ENCODE assay signal across 16 cellular contexts in genomic region chr13:112984954-112985802, GRCh38. TPM values are rescaled to one million over a fixed set of nuclear protein-coding genes. Genes with fewer than 3 reads are reported as not detected.
DNase-seq lines count a peak whose midpoint lies in the region; ATAC-seq and TF ChIP-seq lines count a peak whose summit lies in the region.
"Had no signal": no experiment of that assay in that cellular context is flagged by ENCODE, and none has a peak within 500 bp of the region (broad histone marks: within the 10 kb centered on the region; RNA-seq: fewer than 3 reads in every experiment).

No MANE protein-coding gene starts in this region.

- H3K27me3 Mint-ChIP-seq in activated T-helper 17 cell treated with anti-CD3 and anti-CD28 coated beads, Interleukin-2, amount 50 U/mL, for 72 hours, result no peaks in the 10 kb centered on the region

- no peaks in the 10 kb centered on the region for H3K9me3 Mint-ChIP-seq in activated T-helper 17 cell treated with anti-CD3 and anti-CD28 coated beads, Interleukin-2, amount 50 U/mL, for 72 hours

- intact Hi-C loops in right cardiac atrium (cut with DNase I), result no loop called here
- intact Hi-C loops in cardiac septum (cut with DNase I), result no loop called here
- intact Hi-C loops in PC-3 (cut with micrococcal nuclease), result no loop called here

- TF ChIP-seq CTCF in PC-3 (conservative IDR thresholded peaks at IDR 0.05; ENCODE audit: low read depth, low read length), result no peak

- H3K4me2 ChIP-seq in PC-3 (ENCODE audit: low read length), result no peak overlapping the region

- no peaks in the 10 kb centered on the region for H3K4me1 ChIP-seq in right cardiac atrium (ENCODE audit: control insufficient read depth, insufficient read depth, low read length)
- H3K4me1 ChIP-seq in PC-3 (ENCODE audit: insufficient read depth, low read length), result no peaks in the 10 kb centered on the region

- H3K36me3 Mint-ChIP-seq in activated T-helper 17 cell treated with anti-CD3 and anti-CD28 coated beads, Interleukin-2, amount 50 U/mL, for 72 hours (ENCODE audit: low read depth), result no peaks in the 10 kb centered on the region

- no peak overlapping the region for H2AFZ ChIP-seq in PC-3 (ENCODE audit: low read length)

- no peak overlapping the region for H3K9ac ChIP-seq in PC-3 (ENCODE audit: low read length)

- peak overlapping the region; percentile 19 for H3K4me3 Mint-ChIP-seq in activated T-helper 17 cell treated with anti-CD3 and anti-CD28 coated beads, Interleukin-2, amount 50 U/mL, for 72 hours

- no peak overlapping the region for H3K27ac Mint-ChIP-seq in activated T-helper 17 cell treated with anti-CD3 and anti-CD28 coated beads, Interleukin-2, amount 50 U/mL, for 72 hours
- H3K27ac Mint-ChIP-seq: stimulated activated naive B cell treated with anti-CD40 and anti-IgM and Interleukin-4, amounts not matched to agents 10 μg/mL and 1 μg/mL and 100 μg/mL, for 72 hours had no signal

- DNase-seq in right cardiac atrium (peak in 2 of 3 donors; percentile 24 to 39), cardiac septum (ENCODE audit: low spot score) (no peak), medulla oblongata (ENCODE audit: extremely low spot score) (peak; percentile 32), MG63 (no peak), PC-3 (no peak), DMS79 (lab: John Stamatoyannopoulos, UW) (no peak)
- DNase-seq: activated CD4-positive, alpha-beta T cell treated with anti-CD3 and anti-CD28 coated beads for 4 hours; activated effector memory CD4-positive, alpha-beta T cell treated with anti-CD3 and anti-CD28 coated beads, Interleukin-2, amount 50 U/mL, for 16 hours; brain microvascular endothelial cell; NCI-H1105 treated with DMSO at 0.1 percent for 48 hours; stimulated activated CD4-positive, alpha-beta T cell treated with anti-CD3 and anti-CD28 coated beads, Interleukin-4, amount 100 ng/mL, for 1 hour; stimulated activated naive B cell treated with anti-CD40 and anti-IgM and Interleukin-4, amounts not matched to agents 10 μg/mL and 1 μg/mL and 100 μg/mL, for 72 hours; SW 1271 had no signal

- no peaks in the 10 kb centered on the region for H3K79me2 ChIP-seq in PC-3 (ENCODE audit: low read length)

- no TSS peak for BruUV-seq in PC-3 (replicated peaks; lab: Mats Ljungman, UMichigan)

- ATAC-seq in right cardiac atrium (peak in 1 of 2 donors; percentile 2), GM21447 (IDR thresholded peaks at IDR 0.05; ENCODE audit: unreplicated experiment) (no peak), PC-3 (no peak)
- ATAC-seq in activated T-helper 17 cell treated with anti-CD3 and anti-CD28 coated beads, Interleukin-2, amount 50 U/mL, for 72 hours (replicated peaks), result no peak
- ATAC-seq: stimulated activated naive B cell treated with anti-CD40 and anti-IgM and Interleukin-4, amounts not matched to agents 10 μg/mL and 1 μg/mL and 100 μg/mL, for 72 hours had no signal

- no peaks in the 10 kb centered on the region for H4K20me1 ChIP-seq in PC-3 (ENCODE audit: low read length)

- POLR2A ChIA-PET in PC-3 (lab: Charles Lee; ENCODE audit: unreplicated experiment), result no interaction called here

- H3K4me3 ChIP-seq in right cardiac atrium (ENCODE audit: low read length) (no peak overlapping the region), MG63 (no peak overlapping the region), PC-3 (ENCODE audit: low read length) (no peak overlapping the region)

- H3K27ac ChIP-seq in right cardiac atrium (ENCODE audit: low read length) (no peak overlapping the region), PC-3 (ENCODE audit: low read length) (no peak overlapping the region)
- H3K27ac ChIP-seq: brain microvascular endothelial cell, epithelial cell of prostate had no signal

- no peaks in the 10 kb centered on the region for H3F3A ChIP-seq in PC-3 (ENCODE audit: low read length, unreplicated experiment)

- H3K27me3 ChIP-seq in right cardiac atrium (ENCODE audit: control insufficient read depth, insufficient read depth), result no peaks in the 10 kb centered on the region
- no peaks in the 10 kb centered on the region for H3K27me3 ChIP-seq in MG63
- H3K27me3 ChIP-seq in PC-3 (ENCODE audit: low read length), result no peaks in the 10 kb centered on the region

- H3K9me2 ChIP-seq in PC-3 (replicated peaks; ENCODE audit: low read length), result no peaks in the 10 kb centered on the region

- 70% methylated on average over 30 of the region's 30 CpGs for WGBS in right cardiac atrium

- no peaks in the 10 kb centered on the region for H3K4me1 Mint-ChIP-seq in activated T-helper 17 cell treated with anti-CD3 and anti-CD28 coated beads, Interleukin-2, amount 50 U/mL, for 72 hours

- CTCF ChIA-PET in PC-3 (lab: Charles Lee), result no interaction called here

- H3K36me3 ChIP-seq in MG63, result no peaks in the 10 kb centered on the region
- no peaks in the 10 kb centered on the region for H3K36me3 ChIP-seq in PC-3 (ENCODE audit: low read depth, low read length)
- H3K36me3 ChIP-seq: brain microvascular endothelial cell had no signal

- H3K9me3 ChIP-seq in right cardiac atrium (ENCODE audit: control insufficient read depth, low read length), result no peaks in the 10 kb centered on the region
- no peaks in the 10 kb centered on the region for H3K9me3 ChIP-seq in MG63
- H3K9me3 ChIP-seq in PC-3 (ENCODE audit: low read length), result no peaks in the 10 kb centered on the region

RNA-seq across cellular contexts. Expression of gene MCF2L, which starts 16.2 kb away (rescaled TPM):
- 10 to 100 TPM; 18.0 to 47.5 (median 27.4) TPM for total RNA-seq in right cardiac atrium
- polyA plus RNA-seq in right cardiac atrium, result 33.2 TPM
- total RNA-seq in cardiac septum, result 38.9 TPM
- total RNA-seq in activated T-helper 17 cell treated with anti-CD3 and anti-CD28 coated beads, Interleukin-2, amount 50 U/mL, for 72 hours, result 1 to 10 TPM; 2.0 to 3.0 TPM
- 5.8 TPM in 1 of 2 replicates, not detected in the other for total RNA-seq in MG63 (2014; rRNA removed; shearing (Covaris generic); ENCODE audit: low replicate concordance)
- total RNA-seq in PC-3 (2014; rRNA removed), result 5.9 and 11.6 TPM in 2 replicates

Comparison
In these comparisons a context has a peak if more than half of its experiments do, and no peak if none do; other contexts are left out.
1. DNase-seq: peak in right cardiac atrium (2 of 3) and medulla oblongata (single experiment); none in cardiac septum (single experiment), MG63 (single experiment), PC-3 (single experiment) and DMS79 (single experiment).